ENCODE assay signal across 26 cellular contexts in genomic region chr1:182564605-182565004, GRCh38. TPM values are rescaled to one million over a fixed set of nuclear protein-coding genes. Genes with fewer than 3 reads are reported as not detected.
DNase-seq lines count a peak whose midpoint lies in the region; ATAC-seq, FAIRE-seq and TF ChIP-seq lines count a peak whose summit lies in the region.
"Had no signal": no experiment of that assay in that cellular context is flagged by ENCODE, and none has a peak within 500 bp of the region (broad histone marks: within the 10 kb centered on the region; RNA-seq: fewer than 3 reads in every experiment).

No MANE protein-coding gene starts in this region.

- H3K9me3 ChIP-seq in HepG2 (ENCODE audit: low read length) = no peaks in the 10 kb centered on the region
- H3K9me3 ChIP-seq in right lobe of liver = no peaks in the 10 kb centered on the region
- no peaks in the 10 kb centered on the region; the same call in 1 of the 2 replicates for H3K9me3 ChIP-seq in SU-DHL-6 (ENCODE audit: insufficient read depth, low read length)
- H3K9me3 ChIP-seq in K562 (replicated peaks; ENCODE audit: control insufficient read depth, insufficient read depth, low read depth, low read length) = no peaks in the 10 kb centered on the region
- H3K9me3 ChIP-seq: BE2C, BLaER1 had no signal

- H3K79me2 ChIP-seq in HepG2 (ENCODE audit: insufficient read depth, low read length) (no peaks in the 10 kb centered on the region), SU-DHL-6 (ENCODE audit: insufficient read depth, low read length) (no peaks in the 10 kb centered on the region), K562 (ENCODE audit: control insufficient read depth, insufficient read depth, low read length) (no peaks in the 10 kb centered on the region)

- TF ChIP-seq CTCF in HepG2 (CRISPR knock-in tag; IDR thresholded peaks at IDR 0.05) (no peak), right lobe of liver (IDR thresholded peaks at IDR 0.05) (no peak), SU-DHL-6 (IDR thresholded peaks at IDR 0.05; ENCODE audit: insufficient read depth, low read length, poor library complexity, severe bottlenecking) (no peak), K562 (IDR thresholded peaks at IDR 0.05 in 2 of 3, conservative IDR thresholded peaks at IDR 0.05 in 1 of 3; ENCODE audit: insufficient read depth in 2 of 3, low read depth in 1 of 3, low read length in 3 of 3) (no peak), GM13976 (IDR thresholded peaks at IDR 0.05; ENCODE audit: borderline replicate concordance, control extremely low read depth, extremely low read depth, insufficient read depth, missing control alignments) (no peak)

- H3K9me2 ChIP-seq in SU-DHL-6 (replicated peaks; ENCODE audit: insufficient read depth, low read length) = no peaks in the 10 kb centered on the region

- H3K27ac ChIP-seq in HepG2 (ENCODE audit: extremely low read length, insufficient read depth, low read length) (no peak overlapping the region), right lobe of liver (no peak overlapping the region), SU-DHL-6 (ENCODE audit: low read depth, low read length) (no peak overlapping the region), K562 (ENCODE audit: extremely low read depth, low read depth, low read length) (no peak overlapping the region)
- H3K27ac ChIP-seq: 22Rv1, BLaER1 had no signal

- H3F3A ChIP-seq in SU-DHL-6 (ENCODE audit: insufficient read depth) = peaks cover 22% of the 10 kb centered on the region

- H3K27me3 ChIP-seq in HepG2 (ENCODE audit: control insufficient read depth in 1 of 2, insufficient read depth in 2 of 2, low read length in 2 of 2) = no peaks in the 10 kb centered on the region; a peak in 1 of 5 replicates
- H3K27me3 ChIP-seq in right lobe of liver = no peaks in the 10 kb centered on the region
- no peaks in the 10 kb centered on the region for H3K27me3 ChIP-seq in SU-DHL-6 (ENCODE audit: low read length)
- peaks cover 4 to 13% of the 10 kb centered on the region in 2 experiments for H3K27me3 ChIP-seq in K562 (ENCODE audit: control insufficient read depth in 2 of 2, insufficient read depth in 2 of 2, low read length in 2 of 2)
- H3K27me3 ChIP-seq: BLaER1 had no signal

- in situ Hi-C loops in HepG2 (cut with HindIII; ENCODE audit: extremely low pct_ligation_motif_present, low pct_unique_long_range_greater_than_20kb) = no loop called here
- in situ Hi-C loops in K562 (cut with MboI) = no loop called here
- in situ Hi-C loops in GM13976 (cut with MboI; ENCODE audit: low sequenced_read_pairs, unreplicated experiment) = no loop called here

- TF ChIP-seq EP300 in HepG2 (IDR thresholded peaks at IDR 0.05; ENCODE audit: low read depth in 2 of 2, low read length in 2 of 2) = no peak
- TF ChIP-seq EP300 in HepG2 (CRISPR knock-in tag; IDR thresholded peaks at IDR 0.05; ENCODE audit: borderline replicate concordance) = no peak
- no peak for TF ChIP-seq EP300 in K562 (IDR thresholded peaks at IDR 0.05; ENCODE audit: low read length)

- H3K4me2 ChIP-seq in HepG2 (ENCODE audit: low read depth, low read length) = no peak overlapping the region
- H3K4me2 ChIP-seq in SU-DHL-6 (ENCODE audit: low read depth, low read length, poor library complexity, severe bottlenecking) = no peak overlapping the region
- no peak overlapping the region for H3K4me2 ChIP-seq in K562 (ENCODE audit: insufficient read depth, low read length)
- H3K4me2 ChIP-seq: BLaER1 had no signal

- 15% methylated on average over 2 of the region's 2 CpGs for WGBS in HepG2 (ENCODE audit: low lambda C conversion rate)
- WGBS in right lobe of liver (ENCODE audit: insufficient coverage, low coverage, low lambda C conversion rate, missing lambda C conversion rate) = 70% methylated on average over 2 of the region's 2 CpGs
- WGBS in K562 (ENCODE audit: insufficient coverage, low coverage, missing lambda C conversion rate) = 2% methylated on average over 2 of the region's 2 CpGs

- H3K9me1 ChIP-seq in K562 (ENCODE audit: control insufficient read depth, insufficient read depth, low read length) = no peaks in the 10 kb centered on the region

- FAIRE-seq in HepG2 (lab: Jason Lieb, UNC) (no peak), K562 (lab: Jason Lieb, UNC) (no peak)
- FAIRE-seq: GM18507, GM19239 had no signal

- H4K20me1 ChIP-seq in HepG2 (ENCODE audit: insufficient read depth, low read length) = no peaks in the 10 kb centered on the region
- no peaks in the 10 kb centered on the region for H4K20me1 ChIP-seq in SU-DHL-6 (ENCODE audit: low read depth, low read length)
- no peaks in the 10 kb centered on the region for H4K20me1 ChIP-seq in K562 (replicated peaks; ENCODE audit: control insufficient read depth, insufficient read depth, low read length)
- H4K20me1 ChIP-seq: BLaER1 had no signal

- H3K4me1 ChIP-seq in HepG2 (ENCODE audit: insufficient read depth, low read length) (no peaks in the 10 kb centered on the region), right lobe of liver (no peaks in the 10 kb centered on the region), K562 (replicated peaks in 1 of 2; ENCODE audit: control insufficient read depth in 2 of 2, insufficient read depth in 2 of 2, low read length in 2 of 2) (no peaks in the 10 kb centered on the region)
- H3K4me1 ChIP-seq: BE2C had no signal

- no peak overlapping the region for H2AFZ ChIP-seq in HepG2 (ENCODE audit: low read length)
- peak overlapping the region; percentile 50 for H2AFZ ChIP-seq in SU-DHL-6 (ENCODE audit: low read depth, low read length, severe bottlenecking)
- no peak overlapping the region for H2AFZ ChIP-seq in K562 (ENCODE audit: low read depth, low read length)

- intact Hi-C loops in HepG2 (cut with micrococcal nuclease; ENCODE audit: unreplicated experiment) (no loop called here), right lobe of liver (cut with DNase I) (no loop called here), K562 (cut with micrococcal nuclease) (no loop called here)

- CTCF ChIA-PET in HepG2 (lab: Yijun Ruan, JAX; ENCODE audit: low intra/inter-chr PET ratio, low total read pairs) = no interaction called here
- CTCF ChIA-PET in K562 (lab: Yijun Ruan, JAX; ENCODE audit: low intra/inter-chr PET ratio) = no interaction called here

- H3K36me3 ChIP-seq in HepG2 (replicated peaks in 1 of 2; ENCODE audit: control insufficient read depth in 1 of 2, insufficient read depth in 2 of 2, low read length in 2 of 2) = no peaks in the 10 kb centered on the region
- no peaks in the 10 kb centered on the region for H3K36me3 ChIP-seq in right lobe of liver
- H3K36me3 ChIP-seq in SU-DHL-6 (ENCODE audit: low read length) = peaks cover 12% of the 10 kb centered on the region
- H3K36me3 ChIP-seq in K562 (ENCODE audit: control insufficient read depth, insufficient read depth, low read length) = no peaks in the 10 kb centered on the region
- H3K36me3 ChIP-seq: BE2C, BLaER1 had no signal

- POLR2A ChIA-PET in HepG2 (lab: Yijun Ruan, JAX) = no interaction called here
- POLR2A ChIA-PET in K562 (lab: Yijun Ruan, JAX) = no interaction called here

- DNase-seq in HepG2 (ENCODE audit: low spot score) = no peak
- DNase-seq in right lobe of liver = no peak
- no peak for DNase-seq in K562 (ENCODE audit: extremely low read depth in 1 of 4, low spot score in 3 of 4)
- DNase-seq in GM13976 (ENCODE audit: low spot score) = no peak
- no peak for DNase-seq in SHP77 treated with DMSO at 0.1 percent for 48 hours (lab: John Stamatoyannopoulos, UW)
- DNase-seq in cortex of kidney (lab: John Stamatoyannopoulos, UW) = no peak
- DNase-seq: ACHN; BE2C; C1 segment of cervical spinal cord; CD4-positive, alpha-beta memory T cell; CD4-positive, CD25-positive, alpha-beta regulatory T cell; CD8-positive, alpha-beta memory T cell; COR-L47; DMS 273 treated with DMSO at 0.1 percent for 48 hours; DMS153; DMS53; DMS79; DND-41; EL; GDM1 had no signal

- TF ChIP-seq RAD21 in HepG2 (CRISPR knock-in tag; IDR thresholded peaks at IDR 0.05) (no peak), K562 (CRISPR knock-in tag; conservative IDR thresholded peaks at IDR 0.05 in 1 of 2, IDR thresholded peaks at IDR 0.05 in 1 of 2) (no peak)

- BruUV-seq in HepG2 (replicated peaks; lab: Mats Ljungman, UMichigan) (no TSS peak), K562 (replicated peaks; lab: Mats Ljungman, UMichigan) (no TSS peak)

- H3K4me3 ChIP-seq in HepG2 (replicated peaks in 1 of 3; ENCODE audit: insufficient read depth in 1 of 3, low read depth in 2 of 3, low read length in 3 of 3) (no peak overlapping the region), right lobe of liver (no peak overlapping the region), SU-DHL-6 (ENCODE audit: insufficient read depth, low read length, poor library complexity, severe bottlenecking) (no peak overlapping the region), K562 (no peak overlapping the region)
- H3K4me3 ChIP-seq: BLaER1 had no signal

- no peak for ATAC-seq in HepG2
- ATAC-seq in right lobe of liver = no peak
- no peak for ATAC-seq in K562

- no peak overlapping the region for H3K9ac ChIP-seq in HepG2 (ENCODE audit: insufficient read depth, low read depth, low read length)
- H3K9ac ChIP-seq in SU-DHL-6 (ENCODE audit: low read length) = no peak overlapping the region
- H3K9ac ChIP-seq in K562 (ENCODE audit: insufficient read depth in 1 of 2, low read depth in 2 of 2, low read length in 2 of 2) = no peak overlapping the region
- H3K9ac ChIP-seq: BLaER1 had no signal

- no peak for TF ChIP-seq POLR2A in HepG2 (IDR thresholded peaks at IDR 0.05; ENCODE audit: insufficient read depth in 1 of 2, low read depth in 2 of 2, low read length in 2 of 2)
- TF ChIP-seq POLR2A in right lobe of liver (IDR thresholded peaks at IDR 0.05) = no peak
- TF ChIP-seq POLR2A in K562 (conservative IDR thresholded peaks at IDR 0.05) = no peak

RNA-seq across cellular contexts. Expression of gene RNASEL, which starts 24.5 kb away (rescaled TPM):
- total RNA-seq in HepG2 (2016; rRNA removed; fragmentation: Illumina TruSeq; extraction: Trizol) (0.13 and 0.20 TPM in 2 replicates), right lobe of liver (1 to 10 TPM; 1.8 to 3.3 (median 2.1) TPM), K562 (2014; rRNA removed) (5.4 and 6.2 TPM in 2 replicates), K562 (2014; rRNA removed; fragmentation: Illumina TruSeq; extraction: Trizol) (8.6 and 8.7 TPM in 2 replicates), K562 (2015; rRNA removed; fragmentation: Illumina TruSeq; extraction: Trizol) (8.4 and 9.1 TPM in 2 replicates), K562 (2021) (5.4 and 5.7 TPM in 2 replicates)
- not detected in 2 replicates for total RNA-seq in HepG2 (2016; cell fraction: cytosol; rRNA removed; fragmentation: Illumina TruSeq; extraction: Trizol; ENCODE audit: low read depth)
- 0.09 and 0.12 TPM in 2 replicates for total RNA-seq in HepG2 (2016; cell fraction: insoluble cytoplasmic fraction; rRNA removed; fragmentation: Illumina TruSeq; extraction: Trizol)
- 0.07 TPM in 1 of 2 replicates, not detected in the other for total RNA-seq in HepG2 (2016; cell fraction: membrane; rRNA removed; fragmentation: Illumina TruSeq; extraction: Trizol)
- total RNA-seq in HepG2 (2016; cell fraction: nucleus; rRNA removed; fragmentation: Illumina TruSeq; extraction: Trizol) = 0.09 TPM in 2 replicates
- polyA plus RNA-seq in HepG2 (2011; rRNA removed) (0.05 and 0.16 TPM in 2 replicates), K562 (2011; rRNA removed) (4.2 and 8.6 TPM in 2 replicates), K562 (2014; fragmentation: Illumina TruSeq; extraction: Trizol) (6.2 and 7.2 TPM in 2 replicates), K562 (2014; fragmentation: Nextera tagmentation; extraction: Ambion mirVana) (10 to 100 TPM in 1 of 2 experiments, 1 to 10 TPM in 1; 4.3 to 11.1 TPM), K562 (2014; rRNA removed) (5.1 and 5.6 TPM in 2 replicates)
- polyA plus RNA-seq in HepG2 (2011; cell fraction: cytosol; rRNA removed) = 0.01 and 0.09 TPM in 2 replicates
- polyA plus RNA-seq in HepG2 (2011; cell fraction: nucleus; rRNA removed) = 0.06 and 0.29 TPM in 2 replicates
- polyA plus RNA-seq in HepG2 (2012) = 0.04 and 0.08 TPM in 2 replicates
- polyA plus RNA-seq in HepG2 (2016; cell fraction: cytosol; fragmentation: Illumina TruSeq; extraction: Trizol; ENCODE audit: low read depth) = not detected in 2 replicates
- polyA plus RNA-seq in HepG2 (2016; cell fraction: insoluble cytoplasmic fraction; fragmentation: Illumina TruSeq; extraction: Trizol; ENCODE audit: low read depth) = 0.15 TPM in 1 of 2 replicates, not detected in the other
- polyA plus RNA-seq in HepG2 (2016; cell fraction: membrane; fragmentation: Illumina TruSeq; extraction: Trizol; ENCODE audit: low read depth) = not detected in 2 replicates
- polyA plus RNA-seq in HepG2 (2016; cell fraction: nucleus; fragmentation: Illumina TruSeq; extraction: Trizol; ENCODE audit: insufficient read depth, low read depth) = 0.15 and 0.18 TPM in 2 replicates
- 0.04 and 1.8 TPM in 2 replicates for polyA minus RNA-seq in HepG2 (2011; rRNA and poly(A)+ RNA removed; ENCODE audit: low replicate concordance)
- polyA minus RNA-seq in HepG2 (2011; cell fraction: cytosol; rRNA and poly(A)+ RNA removed) = not detected in 2 replicates
- 0.13 and 0.37 TPM in 2 replicates for polyA minus RNA-seq in HepG2 (2011; cell fraction: nucleus; rRNA and poly(A)+ RNA removed)
- 7.7 and 12.7 TPM in 2 replicates for total RNA-seq in K562 (2011; cell fraction: chromatin; rRNA removed; ENCODE audit: low replicate concordance)
- total RNA-seq in K562 (2011; cell fraction: nucleolus; rRNA removed) = 5.3 and 5.8 TPM in 2 replicates
- total RNA-seq in K562 (2011; cell fraction: nucleoplasm; rRNA removed) = 10.9 and 15.1 TPM in 2 replicates
- 2.0 and 2.2 TPM in 2 replicates for polyA plus RNA-seq in K562 (2011; cell fraction: cytosol; rRNA removed)
- 5.7 and 8.2 TPM in 2 replicates for polyA plus RNA-seq in K562 (2011; cell fraction: nucleus; rRNA removed)
- polyA plus RNA-seq in K562 (2012) = 6.4 and 9.3 TPM in 2 replicates
- polyA minus RNA-seq in K562 (2011; rRNA and poly(A)+ RNA removed) = 8.0 and 12.0 TPM in 2 replicates
- polyA minus RNA-seq in K562 (2011; cell fraction: cytosol; rRNA and poly(A)+ RNA removed) = 1.3 and 3.3 TPM in 2 replicates
- 4.3 and 5.2 TPM in 2 replicates for polyA minus RNA-seq in K562 (2011; cell fraction: nucleus; rRNA and poly(A)+ RNA removed)
- total RNA-seq: G401 had no signal

RNA-seq across cellular contexts. Expression of gene RGS16, which starts 39.6 kb away (rescaled TPM):
- total RNA-seq in HepG2 (2016; rRNA removed; fragmentation: Illumina TruSeq; extraction: Trizol) (not detected in 2 replicates), right lobe of liver (1 to 10 TPM in 3 of 6 experiments, under 1 TPM in 3; 0.15 to 3.4 (median 0.99) TPM), K562 (2014; rRNA removed) (0.37 and 0.50 TPM in 2 replicates), K562 (2014; rRNA removed; fragmentation: Illumina TruSeq; extraction: Trizol) (0.26 and 0.36 TPM in 2 replicates), K562 (2015; rRNA removed; fragmentation: Illumina TruSeq; extraction: Trizol) (0.15 and 0.29 TPM in 2 replicates), K562 (2021) (0.38 and 0.55 TPM in 2 replicates)
- total RNA-seq in HepG2 (2016; cell fraction: cytosol; rRNA removed; fragmentation: Illumina TruSeq; extraction: Trizol; ENCODE audit: low read depth) = not detected in 2 replicates
- not detected in 2 replicates for total RNA-seq in HepG2 (2016; cell fraction: insoluble cytoplasmic fraction; rRNA removed; fragmentation: Illumina TruSeq; extraction: Trizol)
- not detected in 2 replicates for total RNA-seq in HepG2 (2016; cell fraction: membrane; rRNA removed; fragmentation: Illumina TruSeq; extraction: Trizol)
- total RNA-seq in HepG2 (2016; cell fraction: nucleus; rRNA removed; fragmentation: Illumina TruSeq; extraction: Trizol) = not detected in 2 replicates
- polyA plus RNA-seq in HepG2 (2011; rRNA removed) (not detected in 2 replicates), K562 (2011; rRNA removed) (0.09 and 0.20 TPM in 2 replicates), K562 (2014; fragmentation: Illumina TruSeq; extraction: Trizol) (0.52 and 0.62 TPM in 2 replicates), K562 (2014; fragmentation: Nextera tagmentation; extraction: Ambion mirVana) (under 1 TPM; 0.07 to 0.21 TPM), K562 (2014; rRNA removed) (0.53 and 0.66 TPM in 2 replicates)
- polyA plus RNA-seq in HepG2 (2011; cell fraction: cytosol; rRNA removed) = not detected in 2 replicates
- polyA plus RNA-seq in HepG2 (2011; cell fraction: nucleus; rRNA removed) = not detected in 2 replicates
- not detected in 2 replicates for polyA plus RNA-seq in HepG2 (2012)
- polyA plus RNA-seq in HepG2 (2016; cell fraction: cytosol; fragmentation: Illumina TruSeq; extraction: Trizol; ENCODE audit: low read depth) = not detected in 2 replicates
- polyA plus RNA-seq in HepG2 (2016; cell fraction: insoluble cytoplasmic fraction; fragmentation: Illumina TruSeq; extraction: Trizol; ENCODE audit: low read depth) = not detected in 2 replicates
- not detected in 2 replicates for polyA plus RNA-seq in HepG2 (2016; cell fraction: membrane; fragmentation: Illumina TruSeq; extraction: Trizol; ENCODE audit: low read depth)
- not detected in 2 replicates for polyA plus RNA-seq in HepG2 (2016; cell fraction: nucleus; fragmentation: Illumina TruSeq; extraction: Trizol; ENCODE audit: insufficient read depth, low read depth)
- polyA minus RNA-seq in HepG2 (2011; rRNA and poly(A)+ RNA removed; ENCODE audit: low replicate concordance) = 3.1 TPM in 1 of 2 replicates, not detected in the other
- not detected in 2 replicates for polyA minus RNA-seq in HepG2 (2011; cell fraction: cytosol; rRNA and poly(A)+ RNA removed)
- polyA minus RNA-seq in HepG2 (2011; cell fraction: nucleus; rRNA and poly(A)+ RNA removed) = not detected in 2 replicates
- total RNA-seq in K562 (2011; cell fraction: chromatin; rRNA removed; ENCODE audit: low replicate concordance) = 0.32 and 0.42 TPM in 2 replicates
- total RNA-seq in K562 (2011; cell fraction: nucleolus; rRNA removed) = 0.13 and 0.17 TPM in 2 replicates
- total RNA-seq in K562 (2011; cell fraction: nucleoplasm; rRNA removed) = not detected in 2 replicates
- 0.13 and 0.34 TPM in 2 replicates for polyA plus RNA-seq in K562 (2011; cell fraction: cytosol; rRNA removed)
- polyA plus RNA-seq in K562 (2011; cell fraction: nucleus; rRNA removed) = 0.06 and 0.31 TPM in 2 replicates
- polyA plus RNA-seq in K562 (2012) = 0.40 and 1.7 TPM in 2 replicates
- 0.32 TPM in 1 of 2 replicates, not detected in the other for polyA minus RNA-seq in K562 (2011; rRNA and poly(A)+ RNA removed)
- not detected in 2 replicates for polyA minus RNA-seq in K562 (2011; cell fraction: cytosol; rRNA and poly(A)+ RNA removed)
- 0.11 and 0.40 TPM in 2 replicates for polyA minus RNA-seq in K562 (2011; cell fraction: nucleus; rRNA and poly(A)+ RNA removed)
- total RNA-seq: G401 had no signal
